In the genomic region with DNA sequence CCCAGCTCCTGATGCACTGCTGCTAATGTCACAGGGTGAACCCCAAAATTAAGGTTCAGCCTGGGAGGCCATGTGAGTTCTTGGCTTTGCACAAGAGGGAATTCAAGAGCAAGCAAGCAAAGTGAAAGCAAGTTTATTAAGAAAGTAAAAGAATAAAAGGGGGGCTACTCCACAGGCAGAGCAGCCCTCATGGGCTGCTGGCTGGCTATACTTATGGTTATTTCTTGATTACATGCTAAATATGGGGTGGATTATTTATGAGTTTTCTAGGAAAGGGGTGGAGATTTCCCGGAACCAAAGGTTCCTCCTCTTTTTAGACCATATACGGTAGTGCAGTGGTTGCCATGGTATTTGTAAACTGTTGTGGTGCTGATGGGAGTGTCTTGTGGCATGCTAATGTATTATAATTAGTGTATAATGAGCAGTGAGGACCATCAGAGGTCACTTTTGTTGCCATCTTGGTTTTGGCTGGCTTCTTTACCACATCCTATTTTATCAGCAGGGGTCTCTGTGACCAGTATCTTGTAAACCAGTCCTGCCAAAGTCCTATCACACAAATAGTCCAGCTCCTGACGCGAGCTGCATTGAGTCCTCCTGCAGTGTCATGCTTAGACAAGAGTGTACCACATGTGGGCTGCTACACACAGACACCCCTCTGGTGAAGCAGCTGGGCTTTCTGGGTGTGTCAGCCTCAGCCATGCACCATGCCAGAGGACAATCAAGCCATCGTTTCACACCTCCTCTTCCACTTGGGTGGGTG, we compare ENCODE assay signal across 10 cellular contexts. TPM values are rescaled to one million over a fixed set of nuclear protein-coding genes. Genes with fewer than 3 reads are reported as not detected.
DNase-seq lines count a peak whose midpoint lies in the region; ATAC-seq and TF ChIP-seq lines count a peak whose summit lies in the region.
"Had no signal": no experiment of that assay in that cellular context is flagged by ENCODE, and none has a peak within 500 bp of the region (broad histone marks: within the 10 kb centered on the region; RNA-seq: fewer than 3 reads in every experiment).

No MANE protein-coding gene starts in this region.

- intact Hi-C loops in Panc1 (cut with micrococcal nuclease; ENCODE audit: unreplicated experiment) (no loop called here), prostate gland (cut with DNase I) (no loop called here)

- H3K27ac ChIP-seq in CD4-positive, CD25-positive, alpha-beta regulatory T cell (ENCODE audit: insufficient read depth, low read length, poor library complexity, severe bottlenecking), result no peak overlapping the region
- peak overlapping the region; percentile 39 for H3K27ac ChIP-seq in Panc1 (ENCODE audit: low read length)
- peak overlapping the region; percentile 11 for H3K27ac ChIP-seq in parathyroid adenoma
- no peak overlapping the region for H3K27ac ChIP-seq in prostate gland

- H3K4me3 ChIP-seq in CD4-positive, CD25-positive, alpha-beta regulatory T cell (ENCODE audit: low read depth, low read length), result no peak overlapping the region
- no peak overlapping the region for H3K4me3 ChIP-seq in Panc1 (ENCODE audit: low read depth in 2 of 2, low read length in 2 of 2)
- no peak overlapping the region for H3K4me3 ChIP-seq in parathyroid adenoma (ENCODE audit: low read depth, low read length)
- H3K4me3 ChIP-seq in prostate gland, result no peak overlapping the region

- no peak overlapping the region for H3K9ac ChIP-seq in parathyroid adenoma

- no peaks in the 10 kb centered on the region for H3K79me2 ChIP-seq in parathyroid adenoma

- H3K4me3 Mint-ChIP-seq in CD4-positive, CD25-positive, alpha-beta regulatory T cell, result no peak overlapping the region

- H2AFZ ChIP-seq in parathyroid adenoma, result no peak overlapping the region

- no TSS peak for BruUV-seq in Panc1 (replicated peaks; lab: Mats Ljungman, UMichigan)

- no peaks in the 10 kb centered on the region for H3K36me3 Mint-ChIP-seq in CD4-positive, CD25-positive, alpha-beta regulatory T cell

- POLR2A ChIA-PET in Panc1 (lab: Charles Lee), result interaction anchor here (0.7 kb wide), 1 partner anchor 8 kb away, joined by 3 read pairs; no protein-coding TSS in a partner anchor

- H3K9me3 Mint-ChIP-seq in CD4-positive, CD25-positive, alpha-beta regulatory T cell, result peaks cover 0 to 7% (median 2%) of the 10 kb centered on the region in 7 donors

- no peak for TF ChIP-seq CTCF in Panc1 (IDR thresholded peaks at IDR 0.05)
- TF ChIP-seq CTCF in parathyroid adenoma (IDR thresholded peaks at IDR 0.05), result no peak
- TF ChIP-seq CTCF in prostate gland (IDR thresholded peaks at IDR 0.05), result no peak

- no peak overlapping the region for H3K27ac Mint-ChIP-seq in CD4-positive, CD25-positive, alpha-beta regulatory T cell

- H3K27me3 Mint-ChIP-seq in CD4-positive, CD25-positive, alpha-beta regulatory T cell, result no peaks in the 10 kb centered on the region

- peak; percentile 22 to 60 for ATAC-seq in CD4-positive, CD25-positive, alpha-beta regulatory T cell (ENCODE audit: low read depth in 2 of 2)
- ATAC-seq in Panc1 (0 out of 2 replicates have a peak, but pooled peaks have one; percentile 42), GM21528 (IDR thresholded peaks at IDR 0.05; ENCODE audit: low FRiP score, unreplicated experiment) (no peak)

- CTCF ChIA-PET in Panc1 (lab: Charles Lee), result no interaction called here

- in situ Hi-C loops in Panc1 (cut with HindIII; ENCODE audit: low pct_unique_long_range_greater_than_20kb, low sequenced_read_pairs), result no loop called here

- peaks cover 0 to 15% (median 12%) of the 10 kb centered on the region in 4 donors for H3K4me1 Mint-ChIP-seq in CD4-positive, CD25-positive, alpha-beta regulatory T cell

- H3K27me3 ChIP-seq in CD4-positive, CD25-positive, alpha-beta regulatory T cell (ENCODE audit: control insufficient read depth, insufficient read depth, low read length), result no peaks in the 10 kb centered on the region
- no peaks in the 10 kb centered on the region for H3K27me3 ChIP-seq in Panc1 (ENCODE audit: control insufficient read depth, insufficient read depth, low read length)
- no peaks in the 10 kb centered on the region for H3K27me3 ChIP-seq in parathyroid adenoma (ENCODE audit: control insufficient read depth, insufficient read depth, low read length)
- no peaks in the 10 kb centered on the region for H3K27me3 ChIP-seq in prostate gland (replicated peaks; ENCODE audit: insufficient read depth)

- H3K4me2 ChIP-seq in parathyroid adenoma (ENCODE audit: low read length), result no peak overlapping the region

- 59% methylated on average over 5 of the region's 5 CpGs for WGBS in prostate gland

- DNase-seq in CD4-positive, CD25-positive, alpha-beta regulatory T cell, result peak in 1 of 3 donors; percentile 41
- no peak for DNase-seq in Panc1 (ENCODE audit: low read depth, low spot score)
- peak; percentile 33 to 62 for DNase-seq in erythroblast (lab: John Stamatoyannopoulos, UW)
- DNase-seq in GM19238 (ENCODE audit: insufficient read length, low spot score), result no peak
- no peak for DNase-seq in prostate gland (ENCODE audit: low spot score)
- DNase-seq in Ammon's horn (ENCODE audit: low spot score), result no peak
- DNase-seq: NCI-H2171; stimulated activated CD4-positive, alpha-beta T cell treated with anti-CD3 and anti-CD28 coated beads, Interleukin-12 subunit alpha, Interleukin-12 subunit beta, amount 100 ng/mL, for 4 hours had no signal

- H3K4me1 ChIP-seq in CD4-positive, CD25-positive, alpha-beta regulatory T cell (ENCODE audit: control insufficient read depth, insufficient read depth, low read length, poor library complexity, severe bottlenecking), result peaks cover 7% of the 10 kb centered on the region
- H3K4me1 ChIP-seq in Panc1 (ENCODE audit: control insufficient read depth, insufficient read depth, low read length) (peaks cover 5% of the 10 kb centered on the region; the same call in 1 of the 2 replicates), parathyroid adenoma (no peaks in the 10 kb centered on the region), prostate gland (replicated peaks) (no peaks in the 10 kb centered on the region)

- H3K36me3 ChIP-seq in CD4-positive, CD25-positive, alpha-beta regulatory T cell (ENCODE audit: control insufficient read depth, insufficient read depth, low read length), result no peaks in the 10 kb centered on the region
- H3K36me3 ChIP-seq in Panc1 (ENCODE audit: control insufficient read depth, insufficient read depth, low read length), result no peaks in the 10 kb centered on the region
- H3K36me3 ChIP-seq in parathyroid adenoma (ENCODE audit: control insufficient read depth, insufficient read depth, low read length), result no peaks in the 10 kb centered on the region
- no peaks in the 10 kb centered on the region for H3K36me3 ChIP-seq in prostate gland

- no peaks in the 10 kb centered on the region for H3K9me3 ChIP-seq in CD4-positive, CD25-positive, alpha-beta regulatory T cell (ENCODE audit: control insufficient read depth in 2 of 2, low read length in 2 of 2)
- H3K9me3 ChIP-seq in Panc1 (ENCODE audit: control insufficient read depth, insufficient read depth, low read depth, low read length) (no peaks in the 10 kb centered on the region), parathyroid adenoma (ENCODE audit: control insufficient read depth, low read length) (no peaks in the 10 kb centered on the region), prostate gland (no peaks in the 10 kb centered on the region)

- peak; percentile 9 for TF ChIP-seq POLR2A in erythroblast (IDR thresholded peaks at IDR 0.05; ENCODE audit: low read length)
- TF ChIP-seq POLR2A in prostate gland (IDR thresholded peaks at IDR 0.05), result no peak

RNA-seq across cellular contexts. Expression of a gene that starts 46.4 kb away (rescaled TPM):
- total RNA-seq in CD4-positive, CD25-positive, alpha-beta regulatory T cell, result 28.4 TPM
- polyA plus RNA-seq in CD4-positive, CD25-positive, alpha-beta regulatory T cell, result 10 to 100 TPM; 12.2 to 21.1 (median 16.1) TPM
- 217 TPM for total RNA-seq in Panc1 (2021; ENCODE audit: unreplicated experiment)
- polyA plus RNA-seq in Panc1 (2012; ENCODE audit: insufficient read length), result 109 TPM
- 10 to 100 TPM; 18.4 to 31.5 TPM for total RNA-seq in prostate gland

Comparison
In these comparisons a context has a peak if more than half of its experiments do, and no peak if none do; other contexts are left out.
1. DNase-seq: peak in erythroblast (2 of 2); none in Panc1 (single experiment), GM19238 (single experiment), prostate gland (single experiment) and Ammon's horn (single experiment).
2. H3K27ac ChIP-seq: peak in Panc1 (single experiment) and parathyroid adenoma (single experiment); none in CD4-positive, CD25-positive, alpha-beta regulatory T cell (single experiment) and prostate gland (0 of 2).